ENCODE assay signal across 8 cellular contexts in genomic region chr1:148302586-148303364, GRCh38.
DNase-seq lines count a peak whose midpoint lies in the region; ATAC-seq, FAIRE-seq and TF ChIP-seq lines count a peak whose summit lies in the region.
"Not testable (repeated sequence)": the region's sequence is repeated elsewhere in the genome, so short reads cannot be mapped to it uniquely, and the experiment has no call there.

No MANE protein-coding gene starts in this region.

- peak overlapping the region; percentile 77 for H2AFZ ChIP-seq in KMS-11 (ENCODE audit: low read depth)
- peak overlapping the region; percentile 89 for H2AFZ ChIP-seq in mammary epithelial cell (ENCODE audit: low read depth, low read length)

- H3K9me3 ChIP-seq in DOHH2 (ENCODE audit: control insufficient read depth, insufficient read depth, low read length); mammary epithelial cell (replicated peaks; ENCODE audit: insufficient read depth, low read length); right cardiac atrium (ENCODE audit: control insufficient read depth, low read length); pancreas: not testable (repeated sequence)

- WGBS in mammary epithelial cell (ENCODE audit: low coverage, missing lambda C conversion rate): 23% methylated on average over 14 of the region's 52 CpGs
- WGBS in right cardiac atrium: 2% methylated on average over 15 of the region's 52 CpGs
- WGBS in pancreas, 2 donors: 6% methylated on average over 13 to 18 of the region's 52 CpGs

- H3F3A ChIP-seq in DOHH2 (ENCODE audit: control insufficient read depth, insufficient read depth): not testable (repeated sequence)

- not testable (repeated sequence) for FAIRE-seq in pancreas (lab: Jason Lieb, UNC)

- BruUV-seq in mammary epithelial cell (replicated peaks; lab: Mats Ljungman, UMichigan): TSS peak; percentile 95

- CTCF ChIA-PET in activated CD8-positive, alpha-beta T cell treated with anti-CD3 and anti-CD28 coated beads for 36 hours (lab: Charles Lee): interaction anchor here (0.9 to 1.0 kb wide), 2 partner anchors 31 to 39 kb away, joined by 3 read pairs; no protein-coding TSS in a partner anchor
- CTCF ChIA-PET in mammary epithelial cell (lab: Charles Lee; ENCODE audit: low non-redundant PET): not testable (repeated sequence)

- H3K27ac Mint-ChIP-seq in activated CD8-positive, alpha-beta T cell treated with anti-CD3 and anti-CD28 coated beads for 36 hours: peak overlapping the region; percentile 50
- H3K27ac Mint-ChIP-seq in stimulated activated naive B cell treated with anti-CD40 and anti-IgM and Interleukin-4, amounts not matched to agents 10 μg/mL and 1 μg/mL and 100 μg/mL, for 72 hours: peak overlapping the region; percentile 90

- TF ChIP-seq CTCF in DOHH2 (IDR thresholded peaks at IDR 0.05; ENCODE audit: low read depth, low read length, poor library complexity, severe bottlenecking); KMS-11 (conservative IDR thresholded peaks at IDR 0.05; ENCODE audit: low read depth, low read length); activated CD8-positive, alpha-beta T cell treated with anti-CD3 and anti-CD28 coated beads for 36 hours (IDR thresholded peaks at IDR 0.05); mammary epithelial cell (conservative IDR thresholded peaks at IDR 0.05 in 1 of 2, IDR thresholded peaks at IDR 0.05 in 1 of 2; ENCODE audit: extremely low read depth in 1 of 2, insufficient read depth in 1 of 2, low read depth in 1 of 2, low read length in 2 of 2); pancreas (IDR thresholded peaks at IDR 0.05): not testable (repeated sequence)

- not testable (repeated sequence) for H3K79me2 ChIP-seq in DOHH2 (ENCODE audit: control insufficient read depth, low read length); KMS-11 (ENCODE audit: insufficient read depth, low read depth); mammary epithelial cell (ENCODE audit: insufficient read depth, low read length)

- not testable (repeated sequence) for DNase-seq in H7, mammary epithelial cell
- DNase-seq in activated CD8-positive, alpha-beta T cell treated with anti-CD3 and anti-CD28 coated beads for 36 hours: peak; percentile 82
- DNase-seq in right cardiac atrium: peak; percentile 51 to 89 (median 84)
- DNase-seq in pancreas: peak; percentile 34 to 85 (median 66)
- DNase-seq in stimulated activated naive B cell treated with anti-CD40 and anti-IgM and Interleukin-4, amounts not matched to agents 10 μg/mL and 1 μg/mL and 100 μg/mL, for 72 hours: peak; percentile 69

- H3K9me2 ChIP-seq in DOHH2 (replicated peaks; ENCODE audit: control insufficient read depth, low read length): not testable (repeated sequence)

- H3K4me1 ChIP-seq in DOHH2 (ENCODE audit: control insufficient read depth, low read length); mammary epithelial cell (ENCODE audit: insufficient read depth, low read length); right cardiac atrium (ENCODE audit: control insufficient read depth, insufficient read depth, low read length); pancreas: not testable (repeated sequence)
- peaks cover 17% of the 10 kb centered on the region for H3K4me1 ChIP-seq in KMS-11 (ENCODE audit: low read depth, poor library complexity, severe bottlenecking)

- H3K27me3 ChIP-seq in DOHH2 (ENCODE audit: control insufficient read depth, low read length): peaks cover 18% of the 10 kb centered on the region
- not testable (repeated sequence) for H3K27me3 ChIP-seq in H7 (ENCODE audit: control insufficient read depth, insufficient read depth, low read length); KMS-11 (ENCODE audit: insufficient read depth, low read depth); mammary epithelial cell (ENCODE audit: insufficient read depth, low read length); right cardiac atrium (ENCODE audit: control insufficient read depth, insufficient read depth); pancreas

- H3K4me1 Mint-ChIP-seq in activated CD8-positive, alpha-beta T cell treated with anti-CD3 and anti-CD28 coated beads for 36 hours (ENCODE audit: low read depth): not testable (repeated sequence)
- peaks cover 15 to 23% of the 10 kb centered on the region in 2 donors for H3K4me1 Mint-ChIP-seq in stimulated activated naive B cell treated with anti-CD40 and anti-IgM and Interleukin-4, amounts not matched to agents 10 μg/mL and 1 μg/mL and 100 μg/mL, for 72 hours

- H3K36me3 Mint-ChIP-seq in activated CD8-positive, alpha-beta T cell treated with anti-CD3 and anti-CD28 coated beads for 36 hours (ENCODE audit: low read depth); stimulated activated naive B cell treated with anti-CD40 and anti-IgM and Interleukin-4, amounts not matched to agents 10 μg/mL and 1 μg/mL and 100 μg/mL, for 72 hours: not testable (repeated sequence)

- H3K4me3 Mint-ChIP-seq in activated CD8-positive, alpha-beta T cell treated with anti-CD3 and anti-CD28 coated beads for 36 hours: peak overlapping the region; percentile 80
- H3K4me3 Mint-ChIP-seq in stimulated activated naive B cell treated with anti-CD40 and anti-IgM and Interleukin-4, amounts not matched to agents 10 μg/mL and 1 μg/mL and 100 μg/mL, for 72 hours: peak overlapping the region; percentile 75 to 84

- intact Hi-C loops in activated CD8-positive, alpha-beta T cell treated with anti-CD3 and anti-CD28 coated beads for 36 hours (cut with micrococcal nuclease); mammary epithelial cell (cut with micrococcal nuclease); right cardiac atrium (cut with DNase I); pancreas (cut with DNase I): not testable (repeated sequence)

- peak overlapping the region; percentile 49 for H3K4me2 ChIP-seq in DOHH2 (ENCODE audit: low read length)
- peak overlapping the region; percentile 77 for H3K4me2 ChIP-seq in KMS-11
- peak overlapping the region; percentile 69 for H3K4me2 ChIP-seq in mammary epithelial cell (ENCODE audit: insufficient read depth, low read depth, low read length)

- peak; percentile 88 for ATAC-seq in activated CD8-positive, alpha-beta T cell treated with anti-CD3 and anti-CD28 coated beads for 36 hours
- ATAC-seq in right cardiac atrium: peak; percentile 88 to 91
- peak; percentile 84 to 91 (median 89) for ATAC-seq in pancreas
- peak; percentile 95 to 96 for ATAC-seq in stimulated activated naive B cell treated with anti-CD40 and anti-IgM and Interleukin-4, amounts not matched to agents 10 μg/mL and 1 μg/mL and 100 μg/mL, for 72 hours (replicated peaks)

- H3K9me3 Mint-ChIP-seq in activated CD8-positive, alpha-beta T cell treated with anti-CD3 and anti-CD28 coated beads for 36 hours; stimulated activated naive B cell treated with anti-CD40 and anti-IgM and Interleukin-4, amounts not matched to agents 10 μg/mL and 1 μg/mL and 100 μg/mL, for 72 hours: not testable (repeated sequence)

- not testable (repeated sequence) for H3K27ac ChIP-seq in DOHH2 (ENCODE audit: low read depth, low read length); right cardiac atrium (ENCODE audit: low read length); pancreas
- H3K27ac ChIP-seq in KMS-11 (peak overlapping the region; percentile 51), mammary epithelial cell (ENCODE audit: insufficient read depth, low read depth, low read length) (peak overlapping the region; percentile 57)

- H3K9ac ChIP-seq in KMS-11: peak overlapping the region; percentile 49
- not testable (repeated sequence) for H3K9ac ChIP-seq in mammary epithelial cell (ENCODE audit: insufficient read depth, low read length)

- POLR2A ChIA-PET in activated CD8-positive, alpha-beta T cell treated with anti-CD3 and anti-CD28 coated beads for 36 hours (lab: Charles Lee): interaction anchor here (0.6 to 2.8 kb wide), 5 partner anchors 16 to 39 kb away, joined by 3 to 37 read pairs (median 5); no protein-coding TSS in a partner anchor

- H3K4me3 ChIP-seq in DOHH2 (ENCODE audit: low read length) (peak overlapping the region; percentile 45), H7 (ENCODE audit: insufficient read depth, low read depth, low read length) (peak overlapping the region; percentile 48), KMS-11 (IDR thresholded peaks at IDR 0.05; ENCODE audit: insufficient read depth, low read depth, low read length) (peak overlapping the region; percentile 77), mammary epithelial cell (replicated peaks in 1 of 3; ENCODE audit: insufficient read depth in 1 of 3, low read depth in 2 of 3, low read length in 3 of 3) (peak overlapping the region; percentile 39 to 57 (median 48)), right cardiac atrium (ENCODE audit: low read length) (peak overlapping the region; percentile 12), pancreas (peak overlapping the region in 2 of 4 donors; percentile 20 to 27)

- dilution Hi-C loops in mammary epithelial cell (cut with HindIII; ENCODE audit: low sequenced_read_pairs): not testable (repeated sequence)

- not testable (repeated sequence) for H3K36me3 ChIP-seq in DOHH2 (ENCODE audit: control insufficient read depth, low read length); H7 (replicated peaks; ENCODE audit: control insufficient read depth, insufficient read depth, low read length); KMS-11 (ENCODE audit: insufficient read depth); mammary epithelial cell (ENCODE audit: insufficient read depth, low read length); pancreas

- in situ Hi-C loops in mammary epithelial cell (cut with MboI; ENCODE audit: low sequenced_read_pairs in 2 of 2): not testable (repeated sequence)

- H3K27me3 Mint-ChIP-seq in activated CD8-positive, alpha-beta T cell treated with anti-CD3 and anti-CD28 coated beads for 36 hours: peaks cover 26% of the 10 kb centered on the region
- H3K27me3 Mint-ChIP-seq in stimulated activated naive B cell treated with anti-CD40 and anti-IgM and Interleukin-4, amounts not matched to agents 10 μg/mL and 1 μg/mL and 100 μg/mL, for 72 hours: peaks cover 13 to 19% of the 10 kb centered on the region in 2 donors

- H4K20me1 ChIP-seq in DOHH2 (ENCODE audit: control insufficient read depth, insufficient read depth, low read depth, low read length); KMS-11 (ENCODE audit: insufficient read depth); mammary epithelial cell (ENCODE audit: insufficient read depth, low read length): not testable (repeated sequence)
